28 cellular contexts compared by ENCODE assay signal in the genomic region with DNA sequence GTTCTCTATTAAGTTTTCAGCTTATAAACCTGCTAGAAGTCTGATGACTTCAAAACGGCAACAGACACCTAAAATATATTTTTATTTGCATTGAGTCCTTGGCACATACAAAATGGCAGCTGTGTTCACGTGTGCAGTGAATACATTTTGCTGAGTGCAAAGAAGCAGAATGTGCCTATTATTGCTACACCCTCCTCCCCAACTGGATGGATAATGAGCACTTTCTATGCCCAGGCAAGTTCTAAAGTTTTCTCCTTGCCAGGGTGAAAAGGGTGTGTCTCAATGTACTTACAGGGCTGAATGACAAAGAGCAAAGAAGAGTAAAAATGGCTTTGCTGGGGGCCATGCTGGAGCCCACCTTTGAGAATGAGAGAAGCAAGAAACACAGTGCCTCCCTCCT. TPM values are rescaled to one million over a fixed set of nuclear protein-coding genes. Genes with fewer than 3 reads are reported as not detected.
"Had no signal": no experiment of that assay in that cellular context is flagged by ENCODE, and none has a peak within 500 bp of the region (broad histone marks: within the 10 kb centered on the region; RNA-seq: fewer than 3 reads in every experiment).

No MANE protein-coding gene starts in this region.

- H3K36me3 ChIP-seq: left ventricle myocardium inferior, ovary, prostate gland, suprapubic skin, thoracic aorta, tibial artery, uterus had no signal

- H3K36me3 Mint-ChIP-seq: immature natural killer cell; memory B cell; naive thymus-derived CD4-positive, alpha-beta T cell; natural killer cell treated with Interleukin-12 subunit alpha and Interleukin-12 subunit beta and Interleukin-15 and Interleukin-18, amount 100 ng/mL, for 72 hours had no signal

- ATAC-seq: mucosa of descending colon; naive thymus-derived CD4-positive, alpha-beta T cell; natural killer cell treated with Interleukin-12 subunit alpha and Interleukin-12 subunit beta and Interleukin-15 and Interleukin-18, amount 100 ng/mL, for 72 hours; right cardiac atrium; sciatic nerve had no signal

- H3K9me3 Mint-ChIP-seq: memory B cell; naive thymus-derived CD4-positive, alpha-beta T cell; natural killer cell treated with Interleukin-12 subunit alpha and Interleukin-12 subunit beta and Interleukin-15 and Interleukin-18, amount 100 ng/mL, for 72 hours; stimulated activated naive CD8-positive, alpha-beta T cell treated with anti-CD3 and anti-CD28 coated beads, Interleukin-15, Interleukin-2, amounts not matched to agents 100 ng/mL and 50 ng/mL, for 24 hours had no signal

- H3K4me3 Mint-ChIP-seq: immature natural killer cell; memory B cell; naive thymus-derived CD4-positive, alpha-beta T cell; natural killer cell treated with Interleukin-12 subunit alpha and Interleukin-12 subunit beta and Interleukin-15 and Interleukin-18, amount 100 ng/mL, for 72 hours; stimulated activated naive CD8-positive, alpha-beta T cell treated with anti-CD3 and anti-CD28 coated beads, Interleukin-15, Interleukin-2, amounts not matched to agents 100 ng/mL and 50 ng/mL, for 24 hours had no signal

- H3K4me1 ChIP-seq: prostate gland, uterus had no signal

- DNase-seq: hypothalamus; immature natural killer cell; left ventricle myocardium inferior; midbrain; mucosa of descending colon; naive thymus-derived CD4-positive, alpha-beta T cell; ovary; posterior cingulate gyrus; retina; right cardiac atrium; stimulated activated CD4-positive, alpha-beta T cell treated with anti-CD3 and anti-CD28 coated beads, Interleukin-12 subunit alpha, Interleukin-12 subunit beta, amount 100 ng/mL, for 4 hours; stimulated activated CD4-positive, alpha-beta T cell treated with anti-CD3 and anti-CD28 coated beads, Interleukin-15, amount 100 ng/mL, for 24 hours; stimulated activated CD4-positive, alpha-beta T cell treated with anti-CD3 and anti-CD28 coated beads, Interleukin-2, amount 100 ng/mL, for 24 hours; stimulated activated CD4-positive, alpha-beta T cell treated with anti-CD3 and anti-CD28 coated beads, Interleukin-4, amount 100 ng/mL, for 1 hour; stimulated activated naive CD4-positive, alpha-beta T cell; tibial artery; trophoblast cell; uterus had no signal

- H3K4me3 ChIP-seq: left ventricle myocardium inferior, lung, mucosa of descending colon, ovary, prostate gland, skin epidermis, suprapubic skin, thoracic aorta, tibial artery, uterus had no signal

- H3K9me3 ChIP-seq: left ventricle myocardium inferior, mucosa of descending colon, ovary, prostate gland, suprapubic skin, thoracic aorta, tibial artery, uterus had no signal

- FAIRE-seq: islet of Langerhans had no signal

- H3K27ac ChIP-seq: left ventricle myocardium inferior, ovary, prostate gland, skin epidermis, suprapubic skin, thoracic aorta, tibial artery, uterus had no signal

- H3K27ac Mint-ChIP-seq: immature natural killer cell; memory B cell; naive thymus-derived CD4-positive, alpha-beta T cell; natural killer cell treated with Interleukin-12 subunit alpha and Interleukin-12 subunit beta and Interleukin-15 and Interleukin-18, amount 100 ng/mL, for 72 hours; stimulated activated naive CD8-positive, alpha-beta T cell treated with anti-CD3 and anti-CD28 coated beads, Interleukin-15, Interleukin-2, amounts not matched to agents 100 ng/mL and 50 ng/mL, for 24 hours had no signal

- H3K27me3 ChIP-seq: ovary, uterus had no signal

RNA-seq across cellular contexts. Expression of gene FERMT1, which starts 4.0 kb away (rescaled TPM):
- total RNA-seq: natural killer cell treated with Interleukin-12 subunit alpha and Interleukin-12 subunit beta and Interleukin-15 and Interleukin-18, amount 100 ng/mL, for 72 hours had no signal
